In the genomic region with DNA sequence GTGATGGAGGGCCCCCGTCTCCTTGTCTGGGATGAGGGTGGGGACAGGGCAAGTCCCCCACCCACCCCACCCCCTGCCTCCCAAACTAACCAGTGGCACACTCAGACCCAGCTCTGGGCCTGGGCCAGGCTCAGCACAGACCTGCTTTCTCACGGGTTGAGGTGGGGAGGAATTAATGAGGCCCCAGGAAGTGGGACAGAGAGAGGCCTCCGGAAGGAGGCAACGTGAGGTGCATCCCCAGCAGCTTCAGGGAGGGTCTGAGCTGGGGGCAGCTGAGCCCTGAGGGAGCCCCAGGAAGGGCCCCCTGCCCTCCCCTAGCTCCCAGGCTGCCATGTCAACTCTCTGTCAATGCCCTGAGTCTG, we compare ENCODE assay signal across 18 cellular contexts. TPM values are rescaled to one million over a fixed set of nuclear protein-coding genes. Genes with fewer than 3 reads are reported as not detected.
DNase-seq lines count a peak whose midpoint lies in the region; ATAC-seq and TF ChIP-seq lines count a peak whose summit lies in the region.
"Had no signal": no experiment of that assay in that cellular context is flagged by ENCODE, and none has a peak within 500 bp of the region (broad histone marks: within the 10 kb centered on the region; RNA-seq: fewer than 3 reads in every experiment).

No MANE protein-coding gene starts in this region.

- H3K9me3 ChIP-seq in HEK293 (ENCODE audit: control insufficient read depth, insufficient read depth, low read depth, low read length) (no peaks in the 10 kb centered on the region), OCI-LY3 (ENCODE audit: insufficient read depth, low read length) (no peaks in the 10 kb centered on the region), right lobe of liver (no peaks in the 10 kb centered on the region)

- H3K79me2 ChIP-seq in OCI-LY3 (ENCODE audit: low read length) = no peaks in the 10 kb centered on the region

- no peak for TF ChIP-seq POLR2A in right lobe of liver (IDR thresholded peaks at IDR 0.05)

- WGBS in right lobe of liver (ENCODE audit: insufficient coverage, low coverage, low lambda C conversion rate, missing lambda C conversion rate) = no CpG with 5 or more reads among the region's 4 CpGs

- no peak for DNase-seq in caudate nucleus (lab: John Stamatoyannopoulos, UW)
- peak in 1 of 3 donors; percentile 44 for DNase-seq in right lobe of liver
- no peak for DNase-seq in cerebellar cortex (ENCODE audit: low spot score)
- DNase-seq in Right ventricle myocardium inferior (ENCODE audit: missing footprints) = no peak
- DNase-seq: ACHN, DMS79, KBM-7, NCI-H1417, NCI-H187 treated with DMSO at 0.1 percent for 48 hours, NCI-H226, NCI-H524, NCI-H82 had no signal

- H3K27ac ChIP-seq in HEK293 (ENCODE audit: extremely low read depth, low read depth, low read length) = no peak overlapping the region
- no peak overlapping the region for H3K27ac ChIP-seq in OCI-LY3 (ENCODE audit: low read length)
- H3K27ac ChIP-seq in caudate nucleus (ENCODE audit: low read depth, low read length) = peak overlapping the region; percentile 49
- H3K27ac ChIP-seq in right lobe of liver = peak overlapping the region; percentile 24 to 69 (median 56)
- H3K27ac ChIP-seq: C4-2B had no signal

- ATAC-seq in right lobe of liver = peak; percentile 5 to 38 (median 16)
- ATAC-seq in HG03442 (IDR thresholded peaks at IDR 0.05; ENCODE audit: unreplicated experiment) = no peak
- no peak for ATAC-seq in Right ventricle myocardium inferior

- H2AFZ ChIP-seq in OCI-LY3 (ENCODE audit: low read depth, low read length) = 0 out of 2 replicates have a peak overlapping the region, but pooled peaks have one; percentile 96

- H3K4me2 ChIP-seq in OCI-LY3 (ENCODE audit: low read length) = no peak overlapping the region

- TF ChIP-seq CTCF in HEK293 (tag by site-specific recombination; IDR thresholded peaks at IDR 0.05) (no peak), OCI-LY3 (IDR thresholded peaks at IDR 0.05; ENCODE audit: low read depth, low read length) (no peak), right lobe of liver (IDR thresholded peaks at IDR 0.05) (no peak)

- H3K36me3 ChIP-seq in HEK293 (ENCODE audit: control insufficient read depth in 2 of 2, insufficient read depth in 1 of 2, low read length in 2 of 2) (peaks cover 0 to 5% of the 10 kb centered on the region in 2 experiments; a peak in 1 of 3 replicates), OCI-LY3 (replicated peaks; ENCODE audit: low read depth, low read length) (no peaks in the 10 kb centered on the region), right lobe of liver (peaks cover 0 to 37% (median 7%) of the 10 kb centered on the region in 4 donors)

- H3K4me3 ChIP-seq in HEK293 (ENCODE audit: low read depth, low read length) (no peak overlapping the region), OCI-LY3 (ENCODE audit: low read length) (no peak overlapping the region), right lobe of liver (no peak overlapping the region)

- POLR2A ChIA-PET in HEK293 (lab: Yijun Ruan, JAX) = no interaction called here

- H3K27me3 ChIP-seq in OCI-LY3 (ENCODE audit: low read depth, low read length) (peaks cover 8% of the 10 kb centered on the region), right lobe of liver (no peaks in the 10 kb centered on the region)

- H3K9ac ChIP-seq in OCI-LY3 (ENCODE audit: low read length) = no peak overlapping the region

- H3K4me1 ChIP-seq in HEK293 (ENCODE audit: control insufficient read depth, insufficient read depth, low read length) (no peaks in the 10 kb centered on the region), OCI-LY3 (ENCODE audit: low read length) (peaks cover 15% of the 10 kb centered on the region), right lobe of liver (peaks cover 0 to 36% (median 10%) of the 10 kb centered on the region in 4 donors)

- H4K20me1 ChIP-seq in OCI-LY3 (ENCODE audit: insufficient read depth, low read length) = no peaks in the 10 kb centered on the region

- CTCF ChIA-PET in HEK293 (lab: Yijun Ruan, JAX) = interaction anchor here (0.6 to 17.6 kb wide), 3 partner anchors 28 to 89 kb away, joined by 3 to 237 read pairs (median 3); partner anchors contain the start of gene GNAT1

- intact Hi-C loops in right lobe of liver (cut with DNase I) = no loop called here
- intact Hi-C loops in Right ventricle myocardium inferior (cut with DNase I) = no loop called here

TF ChIP-seq in HEK293, 187 proteins besides CTCF, POLR2A, EP300 and RAD21:
- TF ChIP-seq ZNF624 (tag by site-specific recombination; IDR thresholded peaks at IDR 0.05) (no peak), BCL6B (tag by site-specific recombination; IDR thresholded peaks at IDR 0.05) (no peak), GLIS1 (tag by site-specific recombination; IDR thresholded peaks at IDR 0.05) (peak; percentile 18; the same call in 1 of the 2 replicates), ZNF777 (tag by site-specific recombination; IDR thresholded peaks at IDR 0.05; ENCODE audit: borderline replicate concordance) (no peak), ZNF433 (tag by site-specific recombination; IDR thresholded peaks at IDR 0.05; ENCODE audit: low read depth) (no peak)

RNA-seq across cellular contexts. Expression of gene GNAI2, which starts 15.0 kb away (rescaled TPM):
- 100 to 1,000 TPM in 2 of 6 experiments, 10 to 100 TPM in 4; 73.3 to 125 (median 98.7) TPM for total RNA-seq in right lobe of liver
- total RNA-seq in Right ventricle myocardium inferior = 153 TPM

RNA-seq across cellular contexts. Expression of gene SLC38A3, which starts 16.0 kb away (rescaled TPM):
- total RNA-seq in right lobe of liver = 100 to 1,000 TPM in 4 of 6 experiments, 10 to 100 TPM in 2; 77.7 to 311 (median 190) TPM
- 10.3 TPM for total RNA-seq in Right ventricle myocardium inferior
- total RNA-seq: H4 had no signal

RNA-seq across cellular contexts. Expression of gene GNAT1, which starts 29.6 kb away (rescaled TPM):
- total RNA-seq in right lobe of liver (under 1 TPM in 1 of 6 experiments, not detected in 5; 0.07 TPM), Right ventricle myocardium inferior (not detected)
- total RNA-seq: H4, SK-MEL-5 had no signal

RNA-seq across cellular contexts. Expression of gene SEMA3B, which starts 47.9 kb away (rescaled TPM):
- total RNA-seq in right lobe of liver (1 to 10 TPM; 1.7 to 4.5 (median 2.6) TPM), Right ventricle myocardium inferior (19.8 TPM)

RNA-seq across cellular contexts. Expression of gene LSMEM2, which starts 57.9 kb away (rescaled TPM):
- total RNA-seq in right lobe of liver (not detected), Right ventricle myocardium inferior (29.8 TPM)
- total RNA-seq: H4, SK-MEL-5 had no signal

Comparison
In these comparisons a context has a peak if more than half of its experiments do, and no peak if none do; other contexts are left out.
1. H3K27ac ChIP-seq: peak in caudate nucleus (single experiment) and right lobe of liver (3 of 3); none in HEK293 (single experiment) and OCI-LY3 (single experiment).
2. ATAC-seq: peak in right lobe of liver (4 of 4); none in HG03442 (single experiment) and Right ventricle myocardium inferior (single experiment).